In genomic region chr18:59423251-59423650, GRCh38 we compare ENCODE assay signal across 31 cellular contexts.
"Had no signal": no experiment of that assay in that cellular context is flagged by ENCODE, and none has a peak within 500 bp of the region (broad histone marks: within the 10 kb centered on the region; RNA-seq: fewer than 3 reads in every experiment).

No MANE protein-coding gene starts in this region.

- H3K4me3 ChIP-seq: body of pancreas, cardiac muscle cell, coronary artery, dorsolateral prefrontal cortex, gastrocnemius medialis, hepatocyte, neural progenitor cell, skin epidermis, thoracic aorta had no signal

- H3K27ac Mint-ChIP-seq: activated B cell treated with CpG ODN at 0.5 μM for 24 hours; activated CD8-positive, alpha-beta memory T cell treated with anti-CD3 and anti-CD28 coated beads, Interleukin-2, amount 10 ng/mL, durations not matched to agents 7 days and 5 days; activated CD8-positive, alpha-beta T cell treated with anti-CD3 and anti-CD28 coated beads, Interleukin-2, amount 10 ng/mL, durations not matched to agents 7 days and 5 days; activated naive CD4-positive, alpha-beta T cell treated with anti-CD3 and anti-CD28 coated beads, Interleukin-2, amount 50 U/mL, for 72 hours; activated T-helper 2 cell treated with anti-CD3 and anti-CD28 coated beads, Interferon-gamma antibody, Interleukin-2, Interleukin-4, amounts not matched to agents 10 μg/mL and 5 μg/mL and 100 μg/mL, durations not matched to agents 14 hours and 24 hours and 36 hours; naive thymus-derived CD8-positive, alpha-beta T cell; neural progenitor cell; stimulated activated naive CD8-positive, alpha-beta T cell treated with anti-CD3 and anti-CD28 coated beads, Interleukin-15, Interleukin-2, amounts not matched to agents 100 ng/mL and 50 ng/mL, for 24 hours; T-helper 2 cell treated with Interferon-gamma antibody and Interleukin-4, amounts not matched to agents 5 μg/mL and 100 μg/mL, for 36 hours had no signal

- H3K36me3 ChIP-seq: cardiac muscle cell, gastrocnemius medialis, neural progenitor cell, thoracic aorta had no signal

- ATAC-seq: activated CD8-positive, alpha-beta memory T cell treated with anti-CD3 and anti-CD28 coated beads, Interleukin-2, amount 10 ng/mL, durations not matched to agents 7 days and 5 days; activated CD8-positive, alpha-beta T cell treated with anti-CD3 and anti-CD28 coated beads, Interleukin-2, amount 10 ng/mL, durations not matched to agents 7 days and 5 days; activated naive CD4-positive, alpha-beta T cell treated with anti-CD3 and anti-CD28 coated beads, Interleukin-2, amount 50 U/mL, for 72 hours; body of pancreas; gastrocnemius medialis; naive thymus-derived CD8-positive, alpha-beta T cell; right cardiac atrium had no signal

- FAIRE-seq: kidney, urothelium cell line had no signal

- H3K4me1 ChIP-seq: body of pancreas, gastrocnemius medialis, neural progenitor cell had no signal

- H3K9ac ChIP-seq: neural progenitor cell had no signal

- H3K36me3 Mint-ChIP-seq: activated CD8-positive, alpha-beta memory T cell treated with anti-CD3 and anti-CD28 coated beads, Interleukin-2, amount 10 ng/mL, durations not matched to agents 7 days and 5 days; activated naive CD4-positive, alpha-beta T cell treated with anti-CD3 and anti-CD28 coated beads, Interleukin-2, amount 50 U/mL, for 72 hours; naive thymus-derived CD8-positive, alpha-beta T cell; neural progenitor cell had no signal

- DNase-seq: activated B cell treated with CpG ODN at 0.5 μM for 24 hours; activated CD8-positive, alpha-beta memory T cell treated with anti-CD3 and anti-CD28 coated beads, Interleukin-2, amount 10 ng/mL, durations not matched to agents 7 days and 5 days; activated CD8-positive, alpha-beta T cell treated with anti-CD3 and anti-CD28 coated beads, Interleukin-2, amount 10 ng/mL, durations not matched to agents 7 days and 5 days; activated T-cell treated with anti-CD3 and anti-CD28 coated beads, Interleukin-2, amount 50 U/mL, for 48 hours; aorta; cerebellar nuclear complex; dorsolateral prefrontal cortex; effector memory CD4-positive, alpha-beta T cell; erythroblast; gastrocnemius medialis; kidney; mesenchymal stem cell; naive thymus-derived CD8-positive, alpha-beta T cell; posterior cingulate gyrus; right cardiac atrium; stimulated activated CD4-positive, alpha-beta T cell treated with anti-CD3 and anti-CD28 coated beads, Interleukin-12 subunit alpha, Interleukin-12 subunit beta, amount 100 ng/mL, for 4 hours; stimulated activated CD4-positive, alpha-beta T cell treated with anti-CD3 and anti-CD28 coated beads, Interleukin-4, amount 100 ng/mL, for 1 hour; T-helper 1 cell; trophoblast cell had no signal

- H3K4me1 Mint-ChIP-seq: activated B cell treated with CpG ODN at 0.5 μM for 24 hours; activated CD8-positive, alpha-beta memory T cell treated with anti-CD3 and anti-CD28 coated beads, Interleukin-2, amount 10 ng/mL, durations not matched to agents 7 days and 5 days; naive thymus-derived CD8-positive, alpha-beta T cell; neural progenitor cell had no signal

- H3K9me3 Mint-ChIP-seq: activated B cell treated with CpG ODN at 0.5 μM for 24 hours; activated naive CD4-positive, alpha-beta T cell treated with anti-CD3 and anti-CD28 coated beads, Interleukin-2, amount 50 U/mL, for 72 hours; activated T-helper 2 cell treated with anti-CD3 and anti-CD28 coated beads, Interferon-gamma antibody, Interleukin-2, Interleukin-4, amounts not matched to agents 10 μg/mL and 5 μg/mL and 100 μg/mL, durations not matched to agents 14 hours and 24 hours and 36 hours; neural progenitor cell; stimulated activated naive CD8-positive, alpha-beta T cell treated with anti-CD3 and anti-CD28 coated beads, Interleukin-15, Interleukin-2, amounts not matched to agents 100 ng/mL and 50 ng/mL, for 24 hours; T-helper 2 cell treated with Interferon-gamma antibody and Interleukin-4, amounts not matched to agents 5 μg/mL and 100 μg/mL, for 36 hours had no signal

- H3K9me3 ChIP-seq: body of pancreas, gastrocnemius medialis, thoracic aorta had no signal

- H3K4me3 Mint-ChIP-seq: activated B cell treated with CpG ODN at 0.5 μM for 24 hours; activated CD8-positive, alpha-beta memory T cell treated with anti-CD3 and anti-CD28 coated beads, Interleukin-2, amount 10 ng/mL, durations not matched to agents 7 days and 5 days; activated CD8-positive, alpha-beta T cell treated with anti-CD3 and anti-CD28 coated beads, Interleukin-2, amount 10 ng/mL, durations not matched to agents 7 days and 5 days; naive thymus-derived CD8-positive, alpha-beta T cell; neural progenitor cell; stimulated activated naive CD8-positive, alpha-beta T cell treated with anti-CD3 and anti-CD28 coated beads, Interleukin-15, Interleukin-2, amounts not matched to agents 100 ng/mL and 50 ng/mL, for 24 hours; T-helper 2 cell treated with Interferon-gamma antibody and Interleukin-4, amounts not matched to agents 5 μg/mL and 100 μg/mL, for 36 hours had no signal

- H3K27me3 ChIP-seq: body of pancreas, neural progenitor cell had no signal
